29 cellular contexts compared by ENCODE assay signal in the genomic region with DNA sequence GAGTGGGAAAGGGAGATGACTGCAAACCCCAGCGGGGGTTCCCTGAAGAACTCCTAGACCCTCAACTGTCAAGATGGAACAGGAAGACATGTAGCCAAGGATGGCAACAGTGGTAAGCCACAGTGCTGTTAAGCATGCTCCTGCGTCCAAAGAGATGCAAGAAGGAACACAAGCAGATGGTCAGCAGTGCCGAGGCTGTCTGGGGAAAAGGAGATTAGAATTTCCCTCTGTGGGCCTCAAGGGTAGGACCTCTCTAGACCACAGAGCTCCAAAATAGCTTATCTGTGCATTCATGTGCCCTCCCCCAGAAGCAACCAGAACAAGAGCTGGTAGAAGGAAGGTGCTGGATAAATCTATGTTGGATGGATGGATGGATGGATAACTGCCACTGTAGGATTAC.
"Had no signal": no experiment of that assay in that cellular context is flagged by ENCODE, and none has a peak within 500 bp of the region (broad histone marks: within the 10 kb centered on the region; RNA-seq: fewer than 3 reads in every experiment).

No MANE protein-coding gene starts in this region.

- H3K27me3 Mint-ChIP-seq: activated CD4-positive, alpha-beta memory T cell treated with anti-CD3 and anti-CD28 coated beads, Interleukin-2, amount 10 ng/mL, durations not matched to agents 7 days and 5 days; brain had no signal

- H3K9me3 Mint-ChIP-seq: activated CD4-positive, alpha-beta memory T cell treated with anti-CD3 and anti-CD28 coated beads, Interleukin-2, amount 10 ng/mL, durations not matched to agents 7 days and 5 days; activated T-cell treated with anti-CD3 and anti-CD28 coated beads, Interleukin-2, amount 50 U/mL, for 4 hours; activated T-helper 2 cell treated with anti-CD3 and anti-CD28 coated beads, Interferon-gamma antibody, Interleukin-2, Interleukin-4, amounts not matched to agents 10 μg/mL and 5 μg/mL and 100 μg/mL, durations not matched to agents 14 hours and 24 hours and 36 hours; T-helper 1 cell treated with Interleukin-12 subunit alpha and Interleukin-12 subunit beta and Interleukin-4 antibody, amounts not matched to agents 30 μg/mL and 1 μg/mL, for 36 hours had no signal

- H3K4me1 ChIP-seq: colonic mucosa, gastrocnemius medialis, spleen, testis had no signal

- H3K4me1 Mint-ChIP-seq: activated CD4-positive, alpha-beta memory T cell treated with anti-CD3 and anti-CD28 coated beads, Interleukin-2, amount 10 ng/mL, durations not matched to agents 7 days and 5 days; naive B cell had no signal

- DNase-seq: activated CD4-positive, alpha-beta T cell treated with anti-CD3 and anti-CD28 coated beads for 4 hours; activated CD4-positive, CD25-positive, alpha-beta regulatory T cell; activated CD8-positive, alpha-beta memory T cell treated with anti-CD3 and anti-CD28 coated beads, Interleukin-2, amount 50 U/mL, for 48 hours; activated T-cell treated with anti-CD3 and anti-CD28 coated beads, Interleukin-2, amount 50 U/mL, for 4 hours; aorta; cerebellar nuclear complex; colonic mucosa; effector CD8-positive, alpha-beta T cell; gastrocnemius medialis; hippocampal formation; kidney; left colon; mammary epithelial cell; naive B cell; occipital lobe; stimulated activated CD4-positive, alpha-beta T cell treated with anti-CD3 and anti-CD28 coated beads, Interleukin-4, amount 100 ng/mL, for 1 hour; stimulated activated naive CD8-positive, alpha-beta T cell treated with anti-CD3 and anti-CD28 coated beads, Interleukin-15, Interleukin-2, amounts not matched to agents 100 U/mL and 50 U/mL, for 24 hours; SW 1271; T-helper 9 cell; testis; transverse colon had no signal

- ATAC-seq: gastrocnemius medialis had no signal

- H3K27me3 ChIP-seq: cardiac muscle cell, colonic mucosa, gastrocnemius medialis, right atrium auricular region, spleen, testis, transverse colon had no signal

- H3K36me3 ChIP-seq: cardiac muscle cell, colonic mucosa, gastrocnemius medialis, right atrium auricular region, spleen, transverse colon had no signal

- H3K27ac Mint-ChIP-seq: activated CD4-positive, alpha-beta memory T cell treated with anti-CD3 and anti-CD28 coated beads, Interleukin-2, amount 10 ng/mL, durations not matched to agents 7 days and 5 days; activated naive CD8-positive, alpha-beta T cell; activated T-helper 2 cell treated with anti-CD3 and anti-CD28 coated beads, Interferon-gamma antibody, Interleukin-2, Interleukin-4, amounts not matched to agents 10 μg/mL and 5 μg/mL and 100 μg/mL, durations not matched to agents 14 hours and 24 hours and 36 hours; brain; naive B cell; T-helper 1 cell treated with Interleukin-12 subunit alpha and Interleukin-12 subunit beta and Interleukin-4 antibody, amounts not matched to agents 30 μg/mL and 1 μg/mL, for 36 hours had no signal

- H3K27ac ChIP-seq: cardiac muscle cell, colonic mucosa, gastrocnemius medialis, right atrium auricular region, spleen, testis, transverse colon had no signal

- H3K9me3 ChIP-seq: colonic mucosa, gastrocnemius medialis, right atrium auricular region, spleen, testis, transverse colon had no signal

- H3K4me3 ChIP-seq: cardiac muscle cell, colonic mucosa, gastrocnemius medialis, right atrium auricular region, spleen, testis, transverse colon had no signal

- H3K4me3 Mint-ChIP-seq: activated CD4-positive, alpha-beta memory T cell treated with anti-CD3 and anti-CD28 coated beads, Interleukin-2, amount 10 ng/mL, durations not matched to agents 7 days and 5 days; activated naive CD8-positive, alpha-beta T cell; activated T-cell treated with anti-CD3 and anti-CD28 coated beads, Interleukin-2, amount 50 U/mL, for 4 hours; brain; naive B cell; T-helper 1 cell treated with Interleukin-12 subunit alpha and Interleukin-12 subunit beta and Interleukin-4 antibody, amounts not matched to agents 30 μg/mL and 1 μg/mL, for 36 hours had no signal

- H3K36me3 Mint-ChIP-seq: activated naive CD8-positive, alpha-beta T cell; brain; naive B cell had no signal
